ENCODE assay signal across 17 cellular contexts in genomic region chr22:26912985-26913384, GRCh38.
"Had no signal": no experiment of that assay in that cellular context is flagged by ENCODE, and none has a peak within 500 bp of the region (broad histone marks: within the 10 kb centered on the region; RNA-seq: fewer than 3 reads in every experiment).

No MANE protein-coding gene starts in this region.

- DNase-seq: colonic mucosa; dermis blood vessel endothelial cell; foreskin melanocyte; heart right ventricle; hypothalamus; mammary epithelial cell; mucosa of descending colon; ovary; right cardiac atrium; stimulated activated CD4-positive, alpha-beta T cell treated with anti-CD3 and anti-CD28 coated beads, Interleukin-2, amount 100 ng/mL, for 48 hours; stimulated activated naive CD4-positive, alpha-beta T cell treated with Interleukin-2 at 50 U/mL for 16 hours; thyroid gland had no signal

- H3K36me3 ChIP-seq: colonic mucosa, heart right ventricle, ovary, suprapubic skin, thyroid gland had no signal

- H3K4me1 ChIP-seq: colonic mucosa, heart right ventricle, suprapubic skin, thyroid gland had no signal

- ATAC-seq: heart right ventricle, left lobe of liver, mucosa of descending colon, right cardiac atrium had no signal

- H3K27ac Mint-ChIP-seq: nephron, type B pancreatic cell had no signal

- H3K4me3 Mint-ChIP-seq: nephron, type B pancreatic cell had no signal

- H3K27me3 ChIP-seq: colonic mucosa, ovary, thyroid gland had no signal

- H3K4me3 ChIP-seq: colonic mucosa, heart right ventricle, mucosa of descending colon, ovary, smooth muscle cell, suprapubic skin, thyroid gland had no signal

- H3K9me3 ChIP-seq: colonic mucosa, heart right ventricle, mucosa of descending colon, ovary, suprapubic skin, thyroid gland had no signal

- H3K4me2 ChIP-seq: smooth muscle cell had no signal

- H3K36me3 Mint-ChIP-seq: type B pancreatic cell had no signal

- H3K9me3 Mint-ChIP-seq: nephron, type B pancreatic cell had no signal

- H3K27ac ChIP-seq: colonic mucosa, heart right ventricle, ovary, suprapubic skin, thyroid gland had no signal
